Comparison of ENCODE assay signal across 22 cellular contexts in the genomic region with DNA sequence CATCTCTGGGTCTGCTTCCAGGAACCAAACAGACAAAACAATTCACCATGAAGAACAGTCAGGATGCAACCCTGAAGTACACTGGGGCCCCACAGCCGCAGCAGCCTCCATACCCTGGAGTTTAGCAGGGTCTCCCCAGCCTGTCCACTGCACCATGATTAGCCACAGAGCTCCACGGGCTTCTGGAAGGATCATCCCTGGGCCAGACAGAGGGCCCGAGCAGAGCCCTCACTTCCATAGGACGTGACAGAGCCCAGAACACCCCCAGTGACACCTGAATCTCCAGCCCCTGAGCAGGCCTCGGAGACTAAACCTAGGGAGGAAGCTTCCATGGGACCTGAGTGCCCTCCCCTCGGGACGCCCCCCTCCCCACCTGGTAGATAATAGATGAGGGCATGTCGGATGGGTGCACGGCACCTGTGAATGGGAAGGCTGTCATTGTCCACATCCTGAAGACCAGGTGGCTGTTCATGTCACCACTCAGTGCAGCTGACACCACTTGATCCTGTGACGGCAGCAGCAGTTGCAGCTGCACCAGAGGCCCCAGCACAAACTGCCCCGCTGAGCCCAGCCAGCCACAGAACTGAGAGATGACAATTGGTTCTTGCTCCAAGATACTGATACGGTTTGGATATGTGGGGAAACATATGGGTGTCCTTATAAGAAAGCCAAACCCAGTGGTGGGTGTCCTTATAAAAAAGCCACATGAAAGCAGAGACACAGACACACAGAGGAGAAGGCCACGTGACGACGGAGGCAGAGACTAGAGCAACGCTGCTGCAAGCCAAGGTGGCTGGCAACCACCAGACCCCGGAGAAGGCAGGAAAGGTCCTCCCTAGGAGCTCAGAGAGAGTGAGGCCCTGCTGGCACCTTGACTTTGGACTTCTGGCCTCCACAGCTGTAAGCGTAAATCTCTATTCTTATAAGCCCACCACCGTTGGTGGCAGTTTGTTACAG. TPM values are rescaled to one million over a fixed set of nuclear protein-coding genes. Genes with fewer than 3 reads are reported as not detected.
DNase-seq lines count a peak whose midpoint lies in the region; ATAC-seq and TF ChIP-seq lines count a peak whose summit lies in the region.
"Had no signal": no experiment of that assay in that cellular context is flagged by ENCODE, and none has a peak within 500 bp of the region (broad histone marks: within the 10 kb centered on the region; RNA-seq: fewer than 3 reads in every experiment).

No MANE protein-coding gene starts in this region.

- peaks cover 19% of the 10 kb centered on the region for H3K27me3 Mint-ChIP-seq in activated naive CD8-positive, alpha-beta T cell treated with anti-CD3 and anti-CD28 coated beads, Interleukin-2, amount 50 U/mL, for 24 hours
- H3K27me3 Mint-ChIP-seq in activated naive CD8-positive, alpha-beta T cell treated with anti-CD3 and anti-CD28 coated beads for 36 hours = peaks cover 26% of the 10 kb centered on the region
- H3K27me3 Mint-ChIP-seq in GM23338 (ENCODE audit: insufficient read depth, low read depth, poor library complexity) (peaks cover 11% of the 10 kb centered on the region), brain (no peaks in the 10 kb centered on the region)

- H3K27ac ChIP-seq in GM23338 (ENCODE audit: low read depth) = no peak overlapping the region
- no peak overlapping the region for H3K27ac ChIP-seq in spleen
- H3K27ac ChIP-seq: ascending aorta, pancreas, testis had no signal

- H3K9me3 Mint-ChIP-seq in activated naive CD8-positive, alpha-beta T cell treated with anti-CD3 and anti-CD28 coated beads, Interleukin-2, amount 50 U/mL, for 24 hours = no peaks in the 10 kb centered on the region
- H3K9me3 Mint-ChIP-seq in activated naive CD8-positive, alpha-beta T cell treated with anti-CD3 and anti-CD28 coated beads for 36 hours = no peaks in the 10 kb centered on the region
- no peaks in the 10 kb centered on the region for H3K9me3 Mint-ChIP-seq in GM23338
- H3K9me3 Mint-ChIP-seq in brain = peaks cover 6 to 16% (median 10%) of the 10 kb centered on the region in 5 experiments
- H3K9me3 Mint-ChIP-seq: stimulated activated effector memory CD8-positive, alpha-beta T cell treated with anti-CD3 and anti-CD28 coated beads, Interleukin-12 subunit alpha, Interleukin-12 subunit beta, amount 100 ng/mL, for 72 hours had no signal

- 77 to 86% (median 83%) methylated on average over 15 to 19 of the region's 19 CpGs for WGBS in spleen, 5 donors

- intact Hi-C loops in spleen (cut with DNase I; ENCODE audit: low total_unique reads) = no loop called here

- no peaks in the 10 kb centered on the region for H3K9me2 ChIP-seq in GM23338 (ENCODE audit: insufficient read depth)

- H3K4me2 ChIP-seq in GM23338 = no peak overlapping the region

- no peak for DNase-seq in activated naive CD8-positive, alpha-beta T cell treated with anti-CD3 and anti-CD28 coated beads, Interleukin-2, amount 50 U/mL, for 24 hours
- no peak for DNase-seq in activated naive CD8-positive, alpha-beta T cell treated with anti-CD3 and anti-CD28 coated beads for 36 hours
- DNase-seq in GM23338 (ENCODE audit: low spot score) (no peak), spleen (peak; percentile 51), hepatic stellate cell (ENCODE audit: low spot score) (no peak)
- DNase-seq: activated naive CD4-positive, alpha-beta T cell treated with Interleukin-2 at 50 U/mL for 16 hours; DMS79; effector CD4-positive, alpha-beta T cell; Kasumi-1; mesenchymal stem cell; NCI-H1092 treated with DMSO at 0.1 percent for 48 hours; NCI-H2081; NCI-H526; OCI-M1; SIG-M5; testis had no signal

- H3K27me3 ChIP-seq in GM23338 (ENCODE audit: insufficient read depth) (no peaks in the 10 kb centered on the region), spleen (replicated peaks in 1 of 7) (peaks cover 0 to 60% (median 3%) of the 10 kb centered on the region in 7 donors)
- H3K27me3 ChIP-seq: ascending aorta, pancreas, testis had no signal

- H3K4me1 Mint-ChIP-seq in activated naive CD8-positive, alpha-beta T cell treated with anti-CD3 and anti-CD28 coated beads, Interleukin-2, amount 50 U/mL, for 24 hours = no peaks in the 10 kb centered on the region
- H3K4me1 Mint-ChIP-seq in activated naive CD8-positive, alpha-beta T cell treated with anti-CD3 and anti-CD28 coated beads for 36 hours = no peaks in the 10 kb centered on the region
- H3K4me1 Mint-ChIP-seq in GM23338 (peaks cover 46% of the 10 kb centered on the region), brain (peaks cover 81% of the 10 kb centered on the region)
- H3K4me1 Mint-ChIP-seq: CD8-positive, alpha-beta memory T cell; stimulated activated effector memory CD8-positive, alpha-beta T cell treated with anti-CD3 and anti-CD28 coated beads, Interleukin-12 subunit alpha, Interleukin-12 subunit beta, amount 100 ng/mL, for 72 hours had no signal

- peaks cover 65% of the 10 kb centered on the region for H4K20me1 ChIP-seq in GM23338 (replicated peaks; ENCODE audit: insufficient read depth)

- H3K4me3 Mint-ChIP-seq in activated naive CD8-positive, alpha-beta T cell treated with anti-CD3 and anti-CD28 coated beads, Interleukin-2, amount 50 U/mL, for 24 hours = no peak overlapping the region
- no peak overlapping the region for H3K4me3 Mint-ChIP-seq in activated naive CD8-positive, alpha-beta T cell treated with anti-CD3 and anti-CD28 coated beads for 36 hours
- H3K4me3 Mint-ChIP-seq in GM23338 (no peak overlapping the region; the same call in 2 of the 3 replicates), brain (no peak overlapping the region)
- H3K4me3 Mint-ChIP-seq: CD8-positive, alpha-beta memory T cell; stimulated activated effector memory CD8-positive, alpha-beta T cell treated with anti-CD3 and anti-CD28 coated beads, Interleukin-12 subunit alpha, Interleukin-12 subunit beta, amount 100 ng/mL, for 72 hours had no signal

- H3K9me3 ChIP-seq in spleen = no peaks in the 10 kb centered on the region
- H3K9me3 ChIP-seq: pancreas, testis had no signal

- peaks cover 9% of the 10 kb centered on the region; the same call in 1 of the 2 replicates for H3K36me3 ChIP-seq in GM23338 (ENCODE audit: insufficient read depth)
- no peaks in the 10 kb centered on the region for H3K36me3 ChIP-seq in spleen
- H3K36me3 ChIP-seq: ascending aorta had no signal

- H3K4me3 ChIP-seq in GM23338 (no peak overlapping the region), spleen (no peak overlapping the region)
- H3K4me3 ChIP-seq: ascending aorta, pancreas, testis had no signal

- no peak for TF ChIP-seq POLR2A in spleen (IDR thresholded peaks at IDR 0.05)

- H3K4me1 ChIP-seq in GM23338 (ENCODE audit: insufficient read depth) (no peaks in the 10 kb centered on the region), spleen (no peaks in the 10 kb centered on the region)
- H3K4me1 ChIP-seq: ascending aorta had no signal

- TF ChIP-seq CTCF in GM23338 (conservative IDR thresholded peaks at IDR 0.05; ENCODE audit: low read depth in 2 of 2) = no peak
- TF ChIP-seq CTCF in brain (conservative IDR thresholded peaks at IDR 0.05) = no peak
- TF ChIP-seq CTCF in spleen (IDR thresholded peaks at IDR 0.05 in 8 of 11, conservative IDR thresholded peaks at IDR 0.05 in 3 of 11) = no peak

- H2AFZ ChIP-seq in GM23338 = no peak overlapping the region

- H3K79me2 ChIP-seq in GM23338 (replicated peaks; ENCODE audit: insufficient read depth) = peaks cover 91% of the 10 kb centered on the region

- no peak overlapping the region for H3K27ac Mint-ChIP-seq in activated naive CD8-positive, alpha-beta T cell treated with anti-CD3 and anti-CD28 coated beads, Interleukin-2, amount 50 U/mL, for 24 hours
- H3K27ac Mint-ChIP-seq in activated naive CD8-positive, alpha-beta T cell treated with anti-CD3 and anti-CD28 coated beads for 36 hours = no peak overlapping the region
- H3K27ac Mint-ChIP-seq in GM23338 = peak overlapping the region; percentile 81
- peak overlapping the region in 3 of 5 experiments; percentile 36 to 50 (median 49) for H3K27ac Mint-ChIP-seq in brain
- H3K27ac Mint-ChIP-seq: CD8-positive, alpha-beta memory T cell; stimulated activated effector memory CD8-positive, alpha-beta T cell treated with anti-CD3 and anti-CD28 coated beads, Interleukin-12 subunit alpha, Interleukin-12 subunit beta, amount 100 ng/mL, for 72 hours had no signal

- no peaks in the 10 kb centered on the region for H3K36me3 Mint-ChIP-seq in activated naive CD8-positive, alpha-beta T cell treated with anti-CD3 and anti-CD28 coated beads, Interleukin-2, amount 50 U/mL, for 24 hours (ENCODE audit: low read depth)
- no peaks in the 10 kb centered on the region for H3K36me3 Mint-ChIP-seq in activated naive CD8-positive, alpha-beta T cell treated with anti-CD3 and anti-CD28 coated beads for 36 hours
- peaks cover 64% of the 10 kb centered on the region for H3K36me3 Mint-ChIP-seq in GM23338 (ENCODE audit: low read depth)
- peaks cover 59% of the 10 kb centered on the region for H3K36me3 Mint-ChIP-seq in brain
- H3K36me3 Mint-ChIP-seq: CD8-positive, alpha-beta memory T cell; stimulated activated effector memory CD8-positive, alpha-beta T cell treated with anti-CD3 and anti-CD28 coated beads, Interleukin-12 subunit alpha, Interleukin-12 subunit beta, amount 100 ng/mL, for 72 hours had no signal

- ATAC-seq in activated naive CD8-positive, alpha-beta T cell treated with anti-CD3 and anti-CD28 coated beads, Interleukin-2, amount 50 U/mL, for 24 hours = peak; percentile 9
- ATAC-seq in GM23338 (no peak), GM21360 (IDR thresholded peaks at IDR 0.05; ENCODE audit: unreplicated experiment) (no peak)
- ATAC-seq: pancreas; stimulated activated effector memory CD8-positive, alpha-beta T cell treated with anti-CD3 and anti-CD28 coated beads, Interleukin-12 subunit alpha, Interleukin-12 subunit beta, amount 100 ng/mL, for 72 hours had no signal

- H3F3A ChIP-seq in GM23338 (replicated peaks; ENCODE audit: low read depth) = 0 out of 2 replicates have a peak, but pooled peaks cover 3% of the 10 kb centered on the region

RNA-seq across cellular contexts. Expression of gene KIF1A, which starts 23.2 kb away (rescaled TPM):
- total RNA-seq in activated naive CD8-positive, alpha-beta T cell treated with anti-CD3 and anti-CD28 coated beads for 36 hours = 1 to 10 TPM; 7.7 to 8.2 TPM
- total RNA-seq in GM23338 (2014; rRNA removed; shearing (Covaris generic)) = 183 and 214 TPM in 2 replicates
- polyA plus RNA-seq in GM23338 (2016; fragmentation: Nextera tagmentation; extraction: Ambion mirVana) (158 and 169 TPM in 2 replicates), brain (ENCODE audit: insufficient read depth, low read depth, low replicate concordance) (574 TPM), spleen (under 1 TPM; 0.02 to 0.11 (median 0.10) TPM)
- 1 to 10 TPM in 2 of 7 donors, under 1 TPM in 4, not detected in 1; 0.17 to 2.0 (median 0.86) TPM for total RNA-seq in spleen
- polyA plus RNA-seq: CD8-positive, alpha-beta memory T cell had no signal

Comparison
In these comparisons a context has a peak if more than half of its experiments do, and no peak if none do; other contexts are left out.
1. H3K27ac Mint-ChIP-seq: peak in GM23338 (single experiment) and brain (3 of 5); none in activated naive CD8-positive, alpha-beta T cell treated with anti-CD3 and anti-CD28 coated beads, Interleukin-2, amount 50 U/mL, for 24 hours (single experiment) and activated naive CD8-positive, alpha-beta T cell treated with anti-CD3 and anti-CD28 coated beads for 36 hours (single experiment).
2. RNA of gene KIF1A, which starts 23.2 kb away (total RNA-seq): 183 to 214 TPM in GM23338; 7.7 to 8.2 TPM in activated naive CD8-positive, alpha-beta T cell treated with anti-CD3 and anti-CD28 coated beads for 36 hours and 0.17 to 2.0 TPM in spleen; every median in the first group is over 10 times any median in the second.